8 cellular contexts compared by ENCODE assay signal in genomic region chr6:43173496-43174262, GRCh38. TPM values are rescaled to one million over a fixed set of nuclear protein-coding genes. Genes with fewer than 3 reads are reported as not detected.
DNase-seq lines count a peak whose midpoint lies in the region; TF ChIP-seq lines count a peak whose summit lies in the region.

No MANE protein-coding gene starts in this region.

- H3K9me3 Mint-ChIP-seq in CD8-positive, alpha-beta memory T cell = no peaks in the 10 kb centered on the region

- peak overlapping the region; percentile 91 to 98 (median 96) for H3K27ac Mint-ChIP-seq in CD8-positive, alpha-beta memory T cell

- H3K79me2 ChIP-seq in OCI-LY1 (ENCODE audit: insufficient read depth, low read length) (peaks cover 18% of the 10 kb centered on the region), osteoblast (ENCODE audit: insufficient read depth, low read length) (peaks cover 59% of the 10 kb centered on the region)

- H3F3A ChIP-seq in OCI-LY1 (ENCODE audit: insufficient read depth, low read length) = no peaks in the 10 kb centered on the region; the same call in 1 of the 2 replicates

- POLR2A ChIA-PET in CD8-positive, alpha-beta memory T cell (lab: Charles Lee) = interaction anchor here (0.7 to 2.5 kb wide), 6 partner anchors 9 to 244 kb away, joined by 3 to 9 read pairs (median 4); partner anchors contain the start of genes CNPY3, CUL7, CUL9 and DNPH1

- peaks cover 41 to 53% (median 44%) of the 10 kb centered on the region in 3 donors for H3K4me1 Mint-ChIP-seq in CD8-positive, alpha-beta memory T cell

- peak overlapping the region; percentile 92 to 98 (median 93) for H3K4me3 Mint-ChIP-seq in CD8-positive, alpha-beta memory T cell

- H2AFZ ChIP-seq in OCI-LY1 (ENCODE audit: low read length) = no peak overlapping the region
- no peak overlapping the region for H2AFZ ChIP-seq in osteoblast (ENCODE audit: low read length)

- peak overlapping the region; percentile 88 for H3K27ac ChIP-seq in CD8-positive, alpha-beta memory T cell (ENCODE audit: low read depth, low read length)
- H3K27ac ChIP-seq in OCI-LY1 (ENCODE audit: low read depth, low read length, poor library complexity, severe bottlenecking) (peak overlapping the region; percentile 82), osteoblast (ENCODE audit: low read depth, low read length) (peak overlapping the region; percentile 92)
- H3K27ac ChIP-seq in effector memory CD4-positive, alpha-beta T cell (ENCODE audit: insufficient read depth, low read length, poor library complexity, severe bottlenecking) = peak overlapping the region; percentile 74

- DNase-seq in CD8-positive, alpha-beta memory T cell = peak in 4 of 5 donors; percentile 10 to 66 (median 24)
- peak in 2 of 3 donors; percentile 11 to 13 for DNase-seq in effector memory CD4-positive, alpha-beta T cell
- DNase-seq in osteoblast (ENCODE audit: insufficient read length, low spot score, missing footprints) = no peak
- DNase-seq in NCI-H524 (lab: John Stamatoyannopoulos, UW) = no peak
- DNase-seq in NCI-H146 treated with DMSO at 0.1 percent for 48 hours (lab: John Stamatoyannopoulos, UW; ENCODE audit: unreplicated experiment) = no peak
- no peak for DNase-seq in GM03348 (ENCODE audit: low spot score)
- DNase-seq in activated CD4-positive, CD25-positive, alpha-beta regulatory T cell (lab: John Stamatoyannopoulos, UW) = no peak

- H3K4me1 ChIP-seq in CD8-positive, alpha-beta memory T cell (ENCODE audit: insufficient read depth, low read length) = peaks cover 39% of the 10 kb centered on the region
- H3K4me1 ChIP-seq in OCI-LY1 (ENCODE audit: insufficient read depth, low read length, severe bottlenecking) (peaks cover 32% of the 10 kb centered on the region), osteoblast (ENCODE audit: insufficient read depth, low read length) (peaks cover 36% of the 10 kb centered on the region)
- H3K4me1 ChIP-seq in effector memory CD4-positive, alpha-beta T cell (ENCODE audit: control insufficient read depth, insufficient read depth, low read length, poor library complexity, severe bottlenecking) = peaks cover 30% of the 10 kb centered on the region

- peak overlapping the region; percentile 76 for H3K4me3 ChIP-seq in CD8-positive, alpha-beta memory T cell (ENCODE audit: low read length)
- H3K4me3 ChIP-seq in OCI-LY1 (ENCODE audit: low read depth, low read length, poor library complexity, severe bottlenecking) (peak overlapping the region; percentile 85), osteoblast (ENCODE audit: insufficient read depth, low read length) (peak overlapping the region; percentile 86)
- peak overlapping the region; percentile 65 for H3K4me3 ChIP-seq in effector memory CD4-positive, alpha-beta T cell (ENCODE audit: insufficient read depth, low read depth, low read length, poor library complexity, severe bottlenecking)

- H4K20me1 ChIP-seq in OCI-LY1 (ENCODE audit: insufficient read depth, low read length) = no peaks in the 10 kb centered on the region
- peaks cover 33% of the 10 kb centered on the region for H4K20me1 ChIP-seq in osteoblast (ENCODE audit: insufficient read depth, low read length)

- H3K9me2 ChIP-seq in OCI-LY1 (ENCODE audit: low read depth, low read length) = no peaks in the 10 kb centered on the region

- no peaks in the 10 kb centered on the region for H3K9me3 ChIP-seq in CD8-positive, alpha-beta memory T cell (ENCODE audit: low read length)
- H3K9me3 ChIP-seq in OCI-LY1 (ENCODE audit: low read length) (no peaks in the 10 kb centered on the region), osteoblast (ENCODE audit: low read depth, low read length) (no peaks in the 10 kb centered on the region)
- no peaks in the 10 kb centered on the region for H3K9me3 ChIP-seq in effector memory CD4-positive, alpha-beta T cell (ENCODE audit: control insufficient read depth, low read length)

- no peaks in the 10 kb centered on the region for H3K27me3 ChIP-seq in CD8-positive, alpha-beta memory T cell (ENCODE audit: insufficient read depth, low read length, poor library complexity, severe bottlenecking)
- H3K27me3 ChIP-seq in OCI-LY1 (ENCODE audit: insufficient read depth, low read length) (no peaks in the 10 kb centered on the region), osteoblast (ENCODE audit: insufficient read depth, low read length) (no peaks in the 10 kb centered on the region)
- no peaks in the 10 kb centered on the region for H3K27me3 ChIP-seq in effector memory CD4-positive, alpha-beta T cell (replicated peaks; ENCODE audit: control insufficient read depth, insufficient read depth, low read length, poor library complexity, severe bottlenecking)

- no peak for TF ChIP-seq CTCF in OCI-LY1 (IDR thresholded peaks at IDR 0.05; ENCODE audit: low read length)
- TF ChIP-seq CTCF in osteoblast (IDR thresholded peaks at IDR 0.05; ENCODE audit: extremely low read depth, low read depth, low read length) = no peak

- H3K27me3 Mint-ChIP-seq in CD8-positive, alpha-beta memory T cell = no peaks in the 10 kb centered on the region

- H3K4me2 ChIP-seq in OCI-LY1 (ENCODE audit: low read length) (peak overlapping the region; percentile 85), osteoblast (ENCODE audit: insufficient read depth, low read length) (peak overlapping the region; percentile 96)

- CTCF ChIA-PET in CD8-positive, alpha-beta memory T cell (lab: Charles Lee) = interaction anchor here (0.5 to 4.8 kb wide), 6 partner anchors 9 to 244 kb away, joined by 3 to 22 read pairs (median 3); partner anchors contain the start of genes CNPY3 and DNPH1

- peaks cover 25% of the 10 kb centered on the region for H3K36me3 ChIP-seq in CD8-positive, alpha-beta memory T cell (ENCODE audit: insufficient read depth, low read length)
- H3K36me3 ChIP-seq in OCI-LY1 (ENCODE audit: insufficient read depth, low read length) = peaks cover 36% of the 10 kb centered on the region
- peaks cover 22% of the 10 kb centered on the region for H3K36me3 ChIP-seq in effector memory CD4-positive, alpha-beta T cell (ENCODE audit: control insufficient read depth, insufficient read depth, low read length)
- peaks cover 33% of the 10 kb centered on the region for H3K36me3 ChIP-seq in osteoblast (ENCODE audit: insufficient read depth, low read length)

- peaks cover 4 to 43% (median 7%) of the 10 kb centered on the region in 3 donors for H3K36me3 Mint-ChIP-seq in CD8-positive, alpha-beta memory T cell

- H3K9ac ChIP-seq in OCI-LY1 (ENCODE audit: low read length) = peak overlapping the region; percentile 97

RNA-seq across cellular contexts. Expression of gene SRF, which starts 2.6 kb away (rescaled TPM):
- total RNA-seq in CD8-positive, alpha-beta memory T cell = 10 to 100 TPM; 55.1 to 57.4 TPM
- polyA plus RNA-seq in CD8-positive, alpha-beta memory T cell = 8.0 TPM
- 17.7 and 20.6 TPM in 2 replicates for total RNA-seq in osteoblast

RNA-seq across cellular contexts. Expression of gene CUL9, which starts 8.3 kb away (rescaled TPM):
- total RNA-seq in CD8-positive, alpha-beta memory T cell = 10 to 100 TPM; 35.3 to 38.3 TPM
- polyA plus RNA-seq in CD8-positive, alpha-beta memory T cell = 9.0 TPM
- 34.4 and 34.5 TPM in 2 replicates for total RNA-seq in osteoblast

RNA-seq across cellular contexts. Expression of gene DNPH1, which starts 55.6 kb away (rescaled TPM):
- total RNA-seq in CD8-positive, alpha-beta memory T cell = 10 to 100 TPM; 68.2 to 68.3 TPM
- polyA plus RNA-seq in CD8-positive, alpha-beta memory T cell = 80.0 TPM
- total RNA-seq in osteoblast = 32.9 and 33.3 TPM in 2 replicates

Comparison
In these comparisons a context has a peak if more than half of its experiments do, and no peak if none do; other contexts are left out.
1. DNase-seq: peak in CD8-positive, alpha-beta memory T cell (4 of 5) and effector memory CD4-positive, alpha-beta T cell (2 of 3); none in osteoblast (single experiment), NCI-H524 (0 of 2), NCI-H146 treated with DMSO at 0.1 percent for 48 hours (single experiment), GM03348 (single experiment) and activated CD4-positive, CD25-positive, alpha-beta regulatory T cell (0 of 4).
2. Peak in every context shown above with its lines, with median percentiles within 50 percentile points of each other: H3K27ac ChIP-seq and H3K4me3 ChIP-seq.